ENCODE assay signal across 8 cellular contexts in genomic region chr10:24042884-24043283, GRCh38.
"Had no signal": no experiment of that assay in that cellular context is flagged by ENCODE, and none has a peak within 500 bp of the region (broad histone marks: within the 10 kb centered on the region; RNA-seq: fewer than 3 reads in every experiment).

No MANE protein-coding gene starts in this region.

- DNase-seq: H9, HCEC 1CT, KBM-7 had no signal

- ATAC-seq: GM23338, HepG2 had no signal

- FAIRE-seq: H1, H54, HepG2 had no signal

- H3K27ac ChIP-seq: HL-60 had no signal

- H3K4me3 ChIP-seq: GM23338 had no signal
